Comparison of ENCODE assay signal across 11 cellular contexts in genomic region chr14:61080591-61081010, GRCh38.
DNase-seq lines count a peak whose midpoint lies in the region; ATAC-seq and TF ChIP-seq lines count a peak whose summit lies in the region.
"Had no signal": no experiment of that assay in that cellular context is flagged by ENCODE, and none has a peak within 500 bp of the region (broad histone marks: within the 10 kb centered on the region; RNA-seq: fewer than 3 reads in every experiment).

No MANE protein-coding gene starts in this region.

- H3K27me3 ChIP-seq in DOHH2 (ENCODE audit: control insufficient read depth, low read length) (no peaks in the 10 kb centered on the region), adrenal gland (no peaks in the 10 kb centered on the region), right lobe of liver (no peaks in the 10 kb centered on the region)

- WGBS in adrenal gland, 4 donors = 73 to 91% (median 81%) methylated on average over 8 to 11 of the region's 11 CpGs
- 71% methylated on average over 4 of the region's 11 CpGs for WGBS in right lobe of liver (ENCODE audit: insufficient coverage, low coverage, low lambda C conversion rate, missing lambda C conversion rate)

- no peaks in the 10 kb centered on the region for H4K20me1 ChIP-seq in DOHH2 (ENCODE audit: control insufficient read depth, insufficient read depth, low read depth, low read length)

- no peak for TF ChIP-seq CTCF in DOHH2 (IDR thresholded peaks at IDR 0.05; ENCODE audit: low read depth, low read length, poor library complexity, severe bottlenecking)
- no peak for TF ChIP-seq CTCF in adrenal gland (IDR thresholded peaks at IDR 0.05)
- TF ChIP-seq CTCF in right lobe of liver (IDR thresholded peaks at IDR 0.05) = no peak

- no peak for TF ChIP-seq POLR2A in adrenal gland (IDR thresholded peaks at IDR 0.05)
- no peak for TF ChIP-seq POLR2A in right lobe of liver (IDR thresholded peaks at IDR 0.05)

- intact Hi-C loops in adrenal gland (cut with DNase I) = no loop called here
- intact Hi-C loops in right lobe of liver (cut with DNase I) = no loop called here

- peak overlapping the region; percentile 64 for H3K4me2 ChIP-seq in DOHH2 (ENCODE audit: low read length)

- peaks cover 62% of the 10 kb centered on the region for H3K4me1 ChIP-seq in DOHH2 (ENCODE audit: control insufficient read depth, low read length)
- no peaks in the 10 kb centered on the region for H3K4me1 ChIP-seq in adrenal gland (replicated peaks in 1 of 2)
- no peaks in the 10 kb centered on the region for H3K4me1 ChIP-seq in right lobe of liver

- H3F3A ChIP-seq in DOHH2 (ENCODE audit: control insufficient read depth, insufficient read depth) = 0 out of 2 replicates have a peak, but pooled peaks cover 4% of the 10 kb centered on the region

- H3K27ac ChIP-seq in DOHH2 (ENCODE audit: low read depth, low read length) (peak overlapping the region; percentile 87), adrenal gland (no peak overlapping the region), right lobe of liver (no peak overlapping the region)

- H3K36me3 ChIP-seq in DOHH2 (ENCODE audit: control insufficient read depth, low read length) (no peaks in the 10 kb centered on the region), adrenal gland (replicated peaks in 1 of 2) (no peaks in the 10 kb centered on the region), right lobe of liver (no peaks in the 10 kb centered on the region)

- H3K79me2 ChIP-seq in DOHH2 (ENCODE audit: control insufficient read depth, low read length) = no peaks in the 10 kb centered on the region

- H3K4me3 ChIP-seq in DOHH2 (ENCODE audit: low read length) = peak overlapping the region; percentile 59
- H3K4me3 ChIP-seq in adrenal gland = no peak overlapping the region
- no peak overlapping the region for H3K4me3 ChIP-seq in right lobe of liver

- no peaks in the 10 kb centered on the region for H3K9me3 ChIP-seq in DOHH2 (ENCODE audit: control insufficient read depth, insufficient read depth, low read length)
- peaks cover 0 to under 1% (median 0%) of the 10 kb centered on the region in 3 donors for H3K9me3 ChIP-seq in adrenal gland (replicated peaks in 1 of 3)
- H3K9me3 ChIP-seq in right lobe of liver = no peaks in the 10 kb centered on the region

- ATAC-seq in GM21367 (IDR thresholded peaks at IDR 0.05; ENCODE audit: unreplicated experiment) (peak; percentile 76), HG03442 (IDR thresholded peaks at IDR 0.05; ENCODE audit: unreplicated experiment) (peak; percentile 90), esophagus mucosa (peak; percentile 32), right lobe of liver (no peak)
- ATAC-seq: CD8-positive, alpha-beta T cell had no signal

- DNase-seq in kidney glomerular epithelial cell (lab: John Stamatoyannopoulos, UW) = no peak
- DNase-seq in adrenal gland = no peak
- DNase-seq in activated CD4-positive, alpha-beta T cell treated with anti-CD3 and anti-CD28 coated beads, Interleukin-2, amount 50 U/mL, for 1 hour = no peak
- DNase-seq in right lobe of liver = no peak
- DNase-seq: activated CD4-positive, alpha-beta memory T cell treated with anti-CD3 and anti-CD28 coated beads for 36 hours; CD8-positive, alpha-beta T cell; NCI-H748 treated with DMSO at 0.1 percent for 48 hours had no signal

- H3K9me2 ChIP-seq in DOHH2 (replicated peaks; ENCODE audit: control insufficient read depth, low read length) = no peaks in the 10 kb centered on the region

Comparison
In these comparisons a context has a peak if more than half of its experiments do, and no peak if none do; other contexts are left out.
1. ATAC-seq: peak in GM21367 (single experiment), HG03442 (single experiment) and esophagus mucosa (single experiment); none in right lobe of liver (0 of 4).